In genomic region chr20:2840138-2840966, GRCh38 we compare ENCODE assay signal across 8 cellular contexts. TPM values are rescaled to one million over a fixed set of nuclear protein-coding genes. Genes with fewer than 3 reads are reported as not detected.
DNase-seq lines count a peak whose midpoint lies in the region; ATAC-seq and TF ChIP-seq lines count a peak whose summit lies in the region.

TSS of gene PCED1A (minus strand) at chr20:2840655. CDS start at chr20:2839912, 743 bp downstream.
TSS of gene VPS16 (plus strand) at chr20:2840745. CDS start at chr20:2840775, 30 bp downstream.

- DNase-seq in GM12864 (ENCODE audit: low read depth) (peak; percentile 63), NCI-H1092 treated with DMSO at 0.1 percent for 48 hours (lab: John Stamatoyannopoulos, UW) (peak; percentile 86), T-helper 1 cell (peak; percentile 71 to 90 (median 84)), adrenal gland (peak; percentile 83 to 92 (median 89)), left ventricle myocardium inferior (peak; percentile 89), prostate gland (ENCODE audit: low spot score) (peak; percentile 80)

- peak; percentile 96 for ATAC-seq in HG02610 (IDR thresholded peaks at IDR 0.05; ENCODE audit: unreplicated experiment)

- no peaks in the 10 kb centered on the region for H3K27me3 ChIP-seq in adrenal gland
- no peaks in the 10 kb centered on the region for H3K27me3 ChIP-seq in left ventricle myocardium inferior (ENCODE audit: low read depth)
- H3K27me3 ChIP-seq in prostate gland (replicated peaks; ENCODE audit: insufficient read depth) = no peaks in the 10 kb centered on the region

- 0 to 3% (median 2%) methylated on average over 1 to 98 of the region's 98 CpGs; no CpG with 5 or more reads in 1 of the 4 donors for WGBS in adrenal gland, 4 donors
- 2% methylated on average over 75 of the region's 98 CpGs for WGBS in prostate gland
- WGBS in urinary bladder = 3% methylated on average over 98 of the region's 98 CpGs

- H3K4me1 ChIP-seq in adrenal gland (replicated peaks in 1 of 2) (peaks cover 12 to 17% of the 10 kb centered on the region in 2 donors), left ventricle myocardium inferior (peaks cover 29% of the 10 kb centered on the region), prostate gland (replicated peaks) (peaks cover 3% of the 10 kb centered on the region), urinary bladder (ENCODE audit: insufficient read depth) (no peaks in the 10 kb centered on the region)

- H3K4me3 ChIP-seq in GM12864 (ENCODE audit: low read depth, low read length) = peak within 1 kb of the TSS; percentile 73
- H3K4me3 ChIP-seq in adrenal gland = peak within 1 kb of the TSS; percentile 67 to 81 (median 70)
- peak within 1 kb of the TSS; percentile 95 for H3K4me3 ChIP-seq in left ventricle myocardium inferior
- peak within 1 kb of the TSS; percentile 70 to 98 for H3K4me3 ChIP-seq in prostate gland
- peak within 1 kb of the TSS; percentile 71 for H3K4me3 ChIP-seq in urinary bladder (ENCODE audit: low read depth, low read length)

- H3K27ac ChIP-seq in adrenal gland (peak within 1 kb of the TSS; percentile 61 to 94 (median 83)), left ventricle myocardium inferior (replicated peaks) (peak within 1 kb of the TSS; percentile 95), prostate gland (peak within 1 kb of the TSS; percentile 80 to 90), urinary bladder (ENCODE audit: low read depth) (peak within 1 kb of the TSS; percentile 96)

- no peaks in the 10 kb centered on the region for H3K36me3 ChIP-seq in adrenal gland (replicated peaks in 1 of 2)
- peaks cover 2% of the 10 kb centered on the region for H3K36me3 ChIP-seq in left ventricle myocardium inferior
- no peaks in the 10 kb centered on the region for H3K36me3 ChIP-seq in prostate gland
- H3K36me3 ChIP-seq in urinary bladder (ENCODE audit: insufficient read depth) = no peaks in the 10 kb centered on the region

- H3K9me3 ChIP-seq in adrenal gland (replicated peaks in 1 of 3) = no peaks in the 10 kb centered on the region
- no peaks in the 10 kb centered on the region for H3K9me3 ChIP-seq in left ventricle myocardium inferior (replicated peaks)
- H3K9me3 ChIP-seq in prostate gland = no peaks in the 10 kb centered on the region

- TF ChIP-seq POLR2A in adrenal gland (IDR thresholded peaks at IDR 0.05) (peak; percentile 40 to 50), prostate gland (IDR thresholded peaks at IDR 0.05) (peak; percentile 46)

- no peak for TF ChIP-seq CTCF in GM12864 (IDR thresholded peaks at IDR 0.05; ENCODE audit: low read depth, low read length, missing control alignments)
- TF ChIP-seq CTCF in adrenal gland (IDR thresholded peaks at IDR 0.05) = no peak
- no peak for TF ChIP-seq CTCF in left ventricle myocardium inferior (IDR thresholded peaks at IDR 0.05; ENCODE audit: borderline replicate concordance)
- no peak for TF ChIP-seq CTCF in prostate gland (IDR thresholded peaks at IDR 0.05)

- intact Hi-C loops in adrenal gland (cut with DNase I) = no loop called here
- intact Hi-C loops in left ventricle myocardium inferior (cut with micrococcal nuclease) = no loop called here
- intact Hi-C loops in prostate gland (cut with DNase I) = loop anchor here (10.0 kb wide), 1 partner anchor 146 kb away; the partner anchor contains the start of gene EBF4

RNA-seq across cellular contexts. Expression of gene PCED1A, which starts in this region (rescaled TPM):
- total RNA-seq in adrenal gland = 10 to 100 TPM; 16.8 to 65.8 (median 46.3) TPM
- 100 to 1,000 TPM in 2 of 3 donors, 1 to 10 TPM in 1; 9.6 to 244 (median 129) TPM for polyA plus RNA-seq in adrenal gland
- total RNA-seq in left ventricle myocardium inferior = 9.4 TPM
- 10 to 100 TPM; 54.8 to 58.1 TPM for total RNA-seq in prostate gland
- 16.6 TPM for total RNA-seq in urinary bladder
- polyA plus RNA-seq in urinary bladder = 29.8 TPM

RNA-seq across cellular contexts. Expression of gene VPS16, which starts in this region (rescaled TPM):
- total RNA-seq in adrenal gland (10 to 100 TPM; 28.1 to 45.0 (median 34.4) TPM), left ventricle myocardium inferior (15.7 TPM), prostate gland (10 to 100 TPM; 27.5 to 37.3 TPM), urinary bladder (22.2 TPM)
- polyA plus RNA-seq in adrenal gland (100 to 1,000 TPM in 1 of 3 donors, 10 to 100 TPM in 2; 24.8 to 115 (median 99.8) TPM), urinary bladder (33.2 TPM)

Comparison
In these comparisons a context has a peak if more than half of its experiments do, and no peak if none do; other contexts are left out.
1. Peak in every context shown above with its lines: DNase-seq, ATAC-seq, H3K4me3 ChIP-seq and H3K27ac ChIP-seq.